9 cellular contexts compared by ENCODE assay signal in genomic region chr14:69281450-69282169, GRCh38. TPM values are rescaled to one million over a fixed set of nuclear protein-coding genes. Genes with fewer than 3 reads are reported as not detected.
DNase-seq lines count a peak whose midpoint lies in the region; ATAC-seq and TF ChIP-seq lines count a peak whose summit lies in the region.
"Had no signal": no experiment of that assay in that cellular context is flagged by ENCODE, and none has a peak within 500 bp of the region (broad histone marks: within the 10 kb centered on the region; RNA-seq: fewer than 3 reads in every experiment).

No MANE protein-coding gene starts in this region.

- no peak overlapping the region for H3K4me3 ChIP-seq in choroid plexus epithelial cell (ENCODE audit: low read depth, low read length)

- H3K4me3 Mint-ChIP-seq in stimulated activated memory B cell treated with anti-CD40 and anti-IgM and Interleukin-4, amounts not matched to agents 10 μg/mL and 1 μg/mL and 100 μg/mL, for 72 hours, result no peak overlapping the region

- H3K9me3 Mint-ChIP-seq in stimulated activated memory B cell treated with anti-CD40 and anti-IgM and Interleukin-4, amounts not matched to agents 10 μg/mL and 1 μg/mL and 100 μg/mL, for 72 hours, result no peaks in the 10 kb centered on the region

- peaks cover 34% of the 10 kb centered on the region for H3K27me3 Mint-ChIP-seq in stimulated activated memory B cell treated with anti-CD40 and anti-IgM and Interleukin-4, amounts not matched to agents 10 μg/mL and 1 μg/mL and 100 μg/mL, for 72 hours

- H3K36me3 Mint-ChIP-seq in stimulated activated memory B cell treated with anti-CD40 and anti-IgM and Interleukin-4, amounts not matched to agents 10 μg/mL and 1 μg/mL and 100 μg/mL, for 72 hours, result no peaks in the 10 kb centered on the region

- no peaks in the 10 kb centered on the region for H3K4me1 Mint-ChIP-seq in stimulated activated memory B cell treated with anti-CD40 and anti-IgM and Interleukin-4, amounts not matched to agents 10 μg/mL and 1 μg/mL and 100 μg/mL, for 72 hours

- H3K27ac Mint-ChIP-seq in stimulated activated memory B cell treated with anti-CD40 and anti-IgM and Interleukin-4, amounts not matched to agents 10 μg/mL and 1 μg/mL and 100 μg/mL, for 72 hours, result no peak overlapping the region

- DNase-seq in DMS53 treated with DMSO at 0.1 percent for 48 hours (lab: John Stamatoyannopoulos, UW; ENCODE audit: unreplicated experiment), result peak; percentile 54
- DNase-seq in NCI-H187 treated with DMSO at 0.1 percent for 48 hours (lab: John Stamatoyannopoulos, UW), result peak; percentile 84
- DNase-seq in choroid plexus epithelial cell (ENCODE audit: low read depth), result peak; percentile 23
- no peak for DNase-seq in AG08396 (ENCODE audit: low spot score)
- DNase-seq in occipital lobe (lab: John Stamatoyannopoulos, UW), result no peak
- DNase-seq: Karpas-422 had no signal

- ATAC-seq in GM18867 (IDR thresholded peaks at IDR 0.05; ENCODE audit: unreplicated experiment) (peak; percentile 61), HG02763 (IDR thresholded peaks at IDR 0.05; ENCODE audit: unreplicated experiment) (no peak)
- ATAC-seq in stimulated activated memory B cell treated with anti-CD40 and anti-IgM and Interleukin-4, amounts not matched to agents 10 μg/mL and 1 μg/mL and 100 μg/mL, for 72 hours, result no peak

- peak; percentile 6 for TF ChIP-seq CTCF in choroid plexus epithelial cell (conservative IDR thresholded peaks at IDR 0.05; ENCODE audit: low read depth, low read length)

RNA-seq across cellular contexts. Expression of gene GALNT16, which starts 21.7 kb away (rescaled TPM):
- 5.5 TPM for total RNA-seq in occipital lobe

Comparison
In these comparisons a context has a peak if more than half of its experiments do, and no peak if none do; other contexts are left out.
1. DNase-seq: peak in DMS53 treated with DMSO at 0.1 percent for 48 hours (single experiment), NCI-H187 treated with DMSO at 0.1 percent for 48 hours (single experiment) and choroid plexus epithelial cell (single experiment); none in AG08396 (single experiment) and occipital lobe (single experiment).